22 cellular contexts compared by ENCODE assay signal in genomic region chr2:110931648-110932047, GRCh38.
DNase-seq lines count a peak whose midpoint lies in the region; TF ChIP-seq lines count a peak whose summit lies in the region.
"Had no signal": no experiment of that assay in that cellular context is flagged by ENCODE, and none has a peak within 500 bp of the region (broad histone marks: within the 10 kb centered on the region; RNA-seq: fewer than 3 reads in every experiment).

No MANE protein-coding gene starts in this region.

- POLR2A ChIA-PET in RWPE1 (lab: Yijun Ruan, JAX; ENCODE audit: low non-redundant PET), result no interaction called here

- no peak overlapping the region for H3K27ac ChIP-seq in RWPE1
- H3K27ac ChIP-seq: colonic mucosa, pancreas, transverse colon had no signal

- DNase-seq in EL, result peak; percentile 18
- peak; percentile 20 for DNase-seq in RWPE1 (ENCODE audit: low spot score)
- DNase-seq in fibroblast of gingiva (ENCODE audit: low read depth), result peak; percentile 53
- DNase-seq in non-pigmented ciliary epithelial cell (ENCODE audit: low read depth), result peak; percentile 10
- DNase-seq in NCI-H2107 treated with DMSO at 0.1 percent for 48 hours (lab: John Stamatoyannopoulos, UW; ENCODE audit: unreplicated experiment), result no peak
- no peak for DNase-seq in mesenteric fat pad (ENCODE audit: low spot score)
- DNase-seq in NCI-H1105 treated with DMSO at 0.1 percent for 48 hours (lab: John Stamatoyannopoulos, UW), result no peak
- DNase-seq in NCI-H69 (lab: John Stamatoyannopoulos, UW), result no peak
- DNase-seq: activated CD4-positive, alpha-beta memory T cell treated with anti-CD3 and anti-CD28 coated beads, Interleukin-2, amount 10 ng/mL, durations not matched to agents 7 days and 5 days; activated naive CD4-positive, alpha-beta T cell; aorta; CD4-positive, alpha-beta memory T cell; colonic mucosa; H7; natural killer cell; NCI-H1092; NCI-H2029 treated with DMSO at 0.1 percent for 48 hours; pancreas; stimulated activated CD4-positive, alpha-beta T cell treated with anti-CD3 and anti-CD28 coated beads, Interleukin-2, amount 100 ng/mL, for 24 hours; stimulated activated naive CD4-positive, alpha-beta T cell; T1000; transverse colon had no signal

- TF ChIP-seq CTCF in RWPE1 (conservative IDR thresholded peaks at IDR 0.05; ENCODE audit: low read depth), result no peak

- CTCF ChIA-PET in RWPE1 (lab: Yijun Ruan, JAX), result interaction anchor here (0.6 kb wide), 1 partner anchor 17 kb away, joined by 3 read pairs; no protein-coding TSS in a partner anchor

Comparison
In these comparisons a context has a peak if more than half of its experiments do, and no peak if none do; other contexts are left out.
1. DNase-seq: peak in EL (single experiment), RWPE1 (single experiment), fibroblast of gingiva (single experiment) and non-pigmented ciliary epithelial cell (single experiment); none in NCI-H2107 treated with DMSO at 0.1 percent for 48 hours (single experiment), mesenteric fat pad (single experiment), NCI-H1105 treated with DMSO at 0.1 percent for 48 hours (single experiment) and NCI-H69 (single experiment).